ENCODE assay signal across 20 cellular contexts in genomic region chr2:154686162-154686561, GRCh38. TPM values are rescaled to one million over a fixed set of nuclear protein-coding genes. Genes with fewer than 3 reads are reported as not detected.
A peak's percentile ranks its signal among the peaks of the same experiment; 100 is the strongest.
DNase-seq lines count a peak whose midpoint lies in the region; FAIRE-seq and TF ChIP-seq lines count a peak whose summit lies in the region.
"Had no signal": no experiment of that assay in that cellular context is flagged by ENCODE, and none has a peak within 500 bp of the region (broad histone marks: within the 10 kb centered on the region; RNA-seq: fewer than 3 reads in every experiment).

No MANE protein-coding gene starts in this region.

- H3K23ac ChIP-seq in trophoblast cell (ENCODE audit: low read length), result no peak overlapping the region

- H3K4me1 ChIP-seq in MM.1S (ENCODE audit: low read length), result peaks cover 14% of the 10 kb centered on the region
- H3K4me1 ChIP-seq in esophagus muscularis mucosa, result peaks cover 0 to 8% (median 3%) of the 10 kb centered on the region in 4 donors
- H3K4me1 ChIP-seq in trophoblast cell (ENCODE audit: control insufficient read depth in 1 of 2, insufficient read depth in 2 of 2, low read length in 2 of 2), result no peaks in the 10 kb centered on the region
- H3K4me1 ChIP-seq: stomach had no signal

- H3K4me3 ChIP-seq in MM.1S (ENCODE audit: low read length) (no peak overlapping the region), esophagus muscularis mucosa (no peak overlapping the region), trophoblast cell (ENCODE audit: low read depth, low read length) (no peak overlapping the region)
- H3K4me3 ChIP-seq: stomach had no signal

- no peaks in the 10 kb centered on the region for H3K9me3 ChIP-seq in MM.1S (replicated peaks; ENCODE audit: insufficient read depth, low read length)
- H3K9me3 ChIP-seq in esophagus muscularis mucosa, result no peaks in the 10 kb centered on the region
- H3K9me3 ChIP-seq in trophoblast cell (ENCODE audit: insufficient read depth, low read depth, low read length), result no peaks in the 10 kb centered on the region
- H3K9me3 ChIP-seq: stomach had no signal

- TF ChIP-seq POLR2A in esophagus muscularis mucosa (IDR thresholded peaks at IDR 0.05; ENCODE audit: low read depth), result no peak

- no peak overlapping the region for H3K18ac ChIP-seq in trophoblast cell (ENCODE audit: low read length)

- no peaks in the 10 kb centered on the region for H3F3A ChIP-seq in MM.1S (ENCODE audit: insufficient read depth, low read length)

- no peaks in the 10 kb centered on the region for H3K79me1 ChIP-seq in trophoblast cell (ENCODE audit: low read length)

- H3K4ac ChIP-seq in trophoblast cell (ENCODE audit: low read depth, low read length), result no peak overlapping the region

- H3K36me3 ChIP-seq in MM.1S (replicated peaks; ENCODE audit: insufficient read depth, low read length) (no peaks in the 10 kb centered on the region), esophagus muscularis mucosa (no peaks in the 10 kb centered on the region), trophoblast cell (ENCODE audit: control insufficient read depth in 1 of 2, insufficient read depth in 2 of 2, low read length in 2 of 2) (no peaks in the 10 kb centered on the region)
- H3K36me3 ChIP-seq: stomach had no signal

- H3K4me2 ChIP-seq in MM.1S (ENCODE audit: low read depth, low read length) (no peak overlapping the region), trophoblast cell (ENCODE audit: low read length) (no peak overlapping the region)

- H3K79me2 ChIP-seq in MM.1S (ENCODE audit: low read length), result no peaks in the 10 kb centered on the region
- no peaks in the 10 kb centered on the region for H3K79me2 ChIP-seq in trophoblast cell (ENCODE audit: control insufficient read depth, insufficient read depth, low read length, poor library complexity)

- H3K27ac ChIP-seq in MM.1S (ENCODE audit: low read length) (no peak overlapping the region), esophagus muscularis mucosa (replicated peaks in 1 of 4) (no peak overlapping the region), trophoblast cell (ENCODE audit: low read depth, low read length) (no peak overlapping the region)
- H3K27ac ChIP-seq: stomach had no signal

- H3K27me3 ChIP-seq in MM.1S (replicated peaks; ENCODE audit: insufficient read depth, low read length) (no peaks in the 10 kb centered on the region), esophagus muscularis mucosa (no peaks in the 10 kb centered on the region), trophoblast cell (ENCODE audit: insufficient read depth, low read length) (no peaks in the 10 kb centered on the region)
- H3K27me3 ChIP-seq: stomach had no signal

- DNase-seq in GDM1 (lab: John Stamatoyannopoulos, UW) (peak; percentile 0), MM.1S (no peak), SK-MEL-5 (ENCODE audit: low read depth, low spot score) (peak; percentile 33), kidney tubule cell (ENCODE audit: low spot score) (peak; percentile 14), SIG-M5 (lab: John Stamatoyannopoulos, UW) (no peak), esophagus muscularis mucosa (ENCODE audit: extremely low spot score) (no peak), GM19239 (ENCODE audit: insufficient read length, low spot score) (no peak), trophoblast cell (no peak)
- DNase-seq: activated CD4-positive, alpha-beta T cell treated with anti-CD3 and anti-CD28 coated beads, Interleukin-2, amount 10 ng/mL, durations not matched to agents 7 days and 5 days; activated CD8-positive, alpha-beta memory T cell treated with anti-CD3 and anti-CD28 coated beads, Interleukin-2, amount 50 U/mL, for 48 hours; amygdala; CD4-positive, alpha-beta T cell; HCEC 1CT; left colon; NCI-H1417 treated with DMSO at 0.1 percent for 48 hours; SHP77; stimulated activated CD4-positive, alpha-beta T cell treated with anti-CD3 and anti-CD28 coated beads, Interleukin-2, amount 100 ng/mL, for 24 hours; stomach; T-helper 9 cell had no signal

- no peak overlapping the region for H3K9ac ChIP-seq in MM.1S (ENCODE audit: low read length)
- H3K9ac ChIP-seq in trophoblast cell (ENCODE audit: low read length), result no peak overlapping the region

- H2AK5ac ChIP-seq in trophoblast cell (ENCODE audit: low read length), result no peak overlapping the region

- no peak overlapping the region for H2AFZ ChIP-seq in MM.1S (ENCODE audit: low read length)
- H2AFZ ChIP-seq in trophoblast cell (ENCODE audit: insufficient read depth, low read length, poor library complexity), result no peak overlapping the region

- no peak overlapping the region for H2BK5ac ChIP-seq in trophoblast cell (ENCODE audit: low read depth, low read length, poor library complexity)

- TF ChIP-seq EP300 in esophagus muscularis mucosa (IDR thresholded peaks at IDR 0.05), result no peak

- no peak overlapping the region for H4K12ac ChIP-seq in trophoblast cell (ENCODE audit: low read depth, low read length)

- H2BK12ac ChIP-seq in trophoblast cell (ENCODE audit: low read length), result no peak overlapping the region

- TF ChIP-seq CTCF in MM.1S (IDR thresholded peaks at IDR 0.05; ENCODE audit: low read length) (0 out of 2 replicates have a peak, but pooled peaks have one; percentile 14), esophagus muscularis mucosa (IDR thresholded peaks at IDR 0.05) (no peak)

- no peak overlapping the region for H4K8ac ChIP-seq in trophoblast cell (ENCODE audit: low read depth, low read length)

- no peak overlapping the region for H4K91ac ChIP-seq in trophoblast cell (ENCODE audit: low read depth, low read length)

- in situ Hi-C loops in SK-MEL-5 (cut with HindIII; ENCODE audit: low pct_unique_long_range_greater_than_20kb, low sequenced_read_pairs), result no loop called here

- no peak overlapping the region for H2BK120ac ChIP-seq in trophoblast cell (ENCODE audit: insufficient read depth, low read length, poor library complexity)

- FAIRE-seq in GM19239 (lab: Jason Lieb, UNC), result no peak

- intact Hi-C loops in esophagus muscularis mucosa (cut with DNase I), result no loop called here

- no peaks in the 10 kb centered on the region for H4K20me1 ChIP-seq in MM.1S (ENCODE audit: insufficient read depth, low read length)

- 87% methylated on average over 3 of the region's 3 CpGs for WGBS in esophagus muscularis mucosa
- WGBS in trophoblast cell (ENCODE audit: extremely low coverage, insufficient coverage, insufficient read length), result no CpG with 5 or more reads among the region's 3 CpGs

- H3K14ac ChIP-seq in trophoblast cell (ENCODE audit: low read length), result no peak overlapping the region

- no peaks in the 10 kb centered on the region for H3K9me2 ChIP-seq in MM.1S (replicated peaks; ENCODE audit: insufficient read depth, low read length)

RNA-seq across cellular contexts. Expression of gene KCNJ3, which starts 12.3 kb away (rescaled TPM):
- not detected in 2 replicates for total RNA-seq in SK-MEL-5 (2014; rRNA removed; shearing (Covaris generic))
- polyA plus RNA-seq in SK-MEL-5 (2015; cell fraction: cytosol; rRNA removed), result 0.06 TPM in 1 of 2 replicates, not detected in the other
- 0.06 TPM in 1 of 2 replicates, not detected in the other for polyA plus RNA-seq in SK-MEL-5 (2015; cell fraction: nucleus; rRNA removed)
- total RNA-seq in esophagus muscularis mucosa, result 1 to 10 TPM; 1.1 to 5.6 (median 4.7) TPM
- polyA plus RNA-seq in trophoblast cell (2013), result not detected in 2 replicates
- total RNA-seq: activated CD4-positive, alpha-beta T cell treated with anti-CD3 and anti-CD28 coated beads, Interleukin-2, amount 10 ng/mL, durations not matched to agents 7 days and 5 days; CD4-positive, alpha-beta T cell; osteoblast had no signal

Comparison
In these comparisons a context has a peak if more than half of its experiments do, and no peak if none do; other contexts are left out.
1. DNase-seq: peak in GDM1 (single experiment), SK-MEL-5 (single experiment) and kidney tubule cell (single experiment); none in MM.1S (single experiment), SIG-M5 (single experiment), esophagus muscularis mucosa (single experiment), GM19239 (single experiment) and trophoblast cell (0 of 2).